Comparison of ENCODE assay signal across 1 cellular context in the genomic region with DNA sequence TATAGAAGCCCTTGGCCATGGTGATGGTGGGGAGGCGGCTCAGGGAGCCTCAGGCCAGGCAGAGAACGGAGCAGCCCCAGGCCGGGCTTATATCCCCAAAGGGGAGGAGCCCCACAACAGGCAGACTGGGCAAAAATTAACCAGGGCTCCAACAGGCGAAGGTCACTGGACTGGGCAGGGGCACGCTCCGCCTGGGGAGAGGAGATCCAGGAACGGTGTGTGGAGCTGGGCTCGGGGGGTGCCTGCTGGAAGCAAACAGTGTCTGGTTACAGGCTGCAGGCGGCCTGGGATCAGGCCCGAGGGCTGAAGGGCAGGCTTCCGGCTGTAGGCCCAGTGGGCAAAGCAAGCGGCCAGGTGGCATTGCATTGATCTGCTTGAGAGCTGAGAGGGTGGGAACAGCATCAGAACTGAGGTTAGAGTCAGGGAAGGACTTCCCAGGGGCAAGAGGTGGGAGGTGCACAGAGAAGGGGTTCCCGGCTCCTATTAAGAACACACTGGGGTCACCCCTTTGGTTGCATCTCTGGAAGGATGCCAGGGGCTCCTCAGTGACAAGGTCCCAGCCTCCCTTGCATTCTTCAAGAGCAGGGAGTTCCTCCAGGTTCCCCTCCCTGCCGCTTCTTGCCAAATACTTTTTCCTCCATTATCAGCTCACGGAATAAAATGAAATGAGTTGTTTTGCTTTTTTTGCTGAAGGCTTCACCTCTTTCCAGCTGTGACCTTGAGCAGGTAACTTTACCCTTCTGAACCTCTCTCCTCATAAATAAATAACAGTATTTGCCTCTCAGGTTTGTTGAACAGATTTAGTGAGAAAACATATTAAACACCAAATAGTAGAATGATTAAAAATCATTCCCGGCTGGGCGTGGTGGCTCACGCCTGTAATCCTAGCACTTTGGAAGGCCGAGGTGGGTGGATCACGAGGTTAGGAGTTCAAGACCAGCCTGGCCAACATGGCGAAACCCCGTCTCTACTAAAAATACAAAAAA.
TF ChIP-seq lines count a peak whose summit lies in the region.

No MANE protein-coding gene starts in this region.

TF ChIP-seq in WTC11, 78 proteins besides CTCF, POLR2A, EP300 and RAD21 (continued from another document):
- TF ChIP-seq, protein P1, sequence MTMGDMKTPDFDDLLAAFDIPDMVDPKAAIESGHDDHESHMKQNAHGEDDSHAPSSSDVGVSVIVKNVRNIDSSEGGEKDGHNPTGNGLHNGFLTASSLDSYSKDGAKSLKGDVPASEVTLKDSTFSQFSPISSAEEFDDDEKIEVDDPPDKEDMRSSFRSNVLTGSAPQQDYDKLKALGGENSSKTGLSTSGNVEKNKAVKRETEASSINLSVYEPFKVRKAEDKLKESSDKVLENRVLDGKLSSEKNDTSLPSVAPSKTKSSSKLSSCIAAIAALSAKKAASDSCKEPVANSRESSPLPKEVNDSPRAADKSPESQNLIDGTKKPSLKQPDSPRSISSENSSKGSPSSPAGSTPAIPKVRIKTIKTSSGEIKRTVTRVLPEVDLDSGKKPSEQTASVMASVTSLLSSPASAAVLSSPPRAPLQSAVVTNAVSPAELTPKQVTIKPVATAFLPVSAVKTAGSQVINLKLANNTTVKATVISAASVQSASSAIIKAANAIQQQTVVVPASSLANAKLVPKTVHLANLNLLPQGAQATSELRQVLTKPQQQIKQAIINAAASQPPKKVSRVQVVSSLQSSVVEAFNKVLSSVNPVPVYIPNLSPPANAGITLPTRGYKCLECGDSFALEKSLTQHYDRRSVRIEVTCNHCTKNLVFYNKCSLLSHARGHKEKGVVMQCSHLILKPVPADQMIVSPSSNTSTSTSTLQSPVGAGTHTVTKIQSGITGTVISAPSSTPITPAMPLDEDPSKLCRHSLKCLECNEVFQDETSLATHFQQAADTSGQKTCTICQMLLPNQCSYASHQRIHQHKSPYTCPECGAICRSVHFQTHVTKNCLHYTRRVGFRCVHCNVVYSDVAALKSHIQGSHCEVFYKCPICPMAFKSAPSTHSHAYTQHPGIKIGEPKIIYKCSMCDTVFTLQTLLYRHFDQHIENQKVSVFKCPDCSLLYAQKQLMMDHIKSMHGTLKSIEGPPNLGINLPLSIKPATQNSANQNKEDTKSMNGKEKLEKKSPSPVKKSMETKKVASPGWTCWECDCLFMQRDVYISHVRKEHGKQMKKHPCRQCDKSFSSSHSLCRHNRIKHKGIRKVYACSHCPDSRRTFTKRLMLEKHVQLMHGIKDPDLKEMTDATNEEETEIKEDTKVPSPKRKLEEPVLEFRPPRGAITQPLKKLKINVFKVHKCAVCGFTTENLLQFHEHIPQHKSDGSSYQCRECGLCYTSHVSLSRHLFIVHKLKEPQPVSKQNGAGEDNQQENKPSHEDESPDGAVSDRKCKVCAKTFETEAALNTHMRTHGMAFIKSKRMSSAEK (CRISPR knock-in tag; IDR thresholded peaks at IDR 0.05; ENCODE audit: borderline replicate concordance): no peak
- no peak for TF ChIP-seq CREB1 (CRISPR knock-in tag; IDR thresholded peaks at IDR 0.05)
- TF ChIP-seq FOXK1 (CRISPR knock-in tag; IDR thresholded peaks at IDR 0.05): no peak
- no peak for TF ChIP-seq PRRX2 (CRISPR knock-in tag; IDR thresholded peaks at IDR 0.05)
- TF ChIP-seq, protein P2, sequence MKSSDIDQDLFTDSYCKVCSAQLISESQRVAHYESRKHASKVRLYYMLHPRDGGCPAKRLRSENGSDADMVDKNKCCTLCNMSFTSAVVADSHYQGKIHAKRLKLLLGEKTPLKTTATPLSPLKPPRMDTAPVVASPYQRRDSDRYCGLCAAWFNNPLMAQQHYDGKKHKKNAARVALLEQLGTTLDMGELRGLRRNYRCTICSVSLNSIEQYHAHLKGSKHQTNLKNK (CRISPR knock-in tag; IDR thresholded peaks at IDR 0.05): no peak
- no peak for TF ChIP-seq ZNF219 (CRISPR knock-in tag; IDR thresholded peaks at IDR 0.05; ENCODE audit: borderline replicate concordance)
